In genomic region chr19:45097450-45097775, GRCh38 we compare ENCODE assay signal across 15 cellular contexts. TPM values are rescaled to one million over a fixed set of nuclear protein-coding genes. Genes with fewer than 3 reads are reported as not detected.
DNase-seq lines count a peak whose midpoint lies in the region; ATAC-seq, FAIRE-seq and TF ChIP-seq lines count a peak whose summit lies in the region.
"Had no signal": no experiment of that assay in that cellular context is flagged by ENCODE, and none has a peak within 500 bp of the region (broad histone marks: within the 10 kb centered on the region; RNA-seq: fewer than 3 reads in every experiment).

No MANE protein-coding gene starts in this region.

- H3K9me3 Mint-ChIP-seq in astrocyte (ENCODE audit: unreplicated experiment) (no peaks in the 10 kb centered on the region), immature natural killer cell (no peaks in the 10 kb centered on the region)
- H3K9me3 Mint-ChIP-seq: naive B cell had no signal

- DNase-seq in right cardiac atrium: no peak
- DNase-seq in Right ventricle myocardium superior: no peak
- DNase-seq in astrocyte (ENCODE audit: low read depth): no peak
- no peak for DNase-seq in T-helper 9 cell
- no peak for DNase-seq in left lung
- DNase-seq in immature natural killer cell: no peak
- DNase-seq: activated CD4-positive, alpha-beta T cell treated with anti-CD3 and anti-CD28 coated beads for 48 hours; activated gamma-delta T cell; cerebellar nuclear complex; naive B cell; NCI-H2107; OCI-M1; small intestine had no signal

- H3K27me3 ChIP-seq in right cardiac atrium (ENCODE audit: control insufficient read depth, insufficient read depth): no peaks in the 10 kb centered on the region
- no peaks in the 10 kb centered on the region for H3K27me3 ChIP-seq in astrocyte (ENCODE audit: insufficient read depth, low read length)
- no peaks in the 10 kb centered on the region for H3K27me3 ChIP-seq in muscle layer of duodenum (ENCODE audit: low read depth, low read length)
- no peaks in the 10 kb centered on the region for H3K27me3 ChIP-seq in left lung

- H3K4me1 ChIP-seq in right cardiac atrium (ENCODE audit: control insufficient read depth, insufficient read depth, low read length) (peaks cover 18% of the 10 kb centered on the region), astrocyte (ENCODE audit: insufficient read depth, low read length) (peaks cover 50% of the 10 kb centered on the region), muscle layer of duodenum (ENCODE audit: control insufficient read depth in 1 of 2, insufficient read depth in 2 of 2, low read length in 2 of 2) (peaks cover 25 to 57% of the 10 kb centered on the region in 2 donors), urinary bladder (ENCODE audit: insufficient read depth) (no peaks in the 10 kb centered on the region), left lung (peaks cover 41 to 59% of the 10 kb centered on the region in 2 donors)

- intact Hi-C loops in right cardiac atrium (cut with DNase I): no loop called here
- intact Hi-C loops in Right ventricle myocardium superior (cut with DNase I): no loop called here
- intact Hi-C loops in left lung (cut with DNase I): no loop called here

- H4K20me1 ChIP-seq in astrocyte (ENCODE audit: insufficient read depth, low read length): peaks cover 88% of the 10 kb centered on the region

- H3K4me2 ChIP-seq in astrocyte (ENCODE audit: low read length): peak overlapping the region; percentile 88

- WGBS in right cardiac atrium: 83% methylated on average over 7 of the region's 7 CpGs
- WGBS in urinary bladder: 85% methylated on average over 7 of the region's 7 CpGs

- no peak overlapping the region for H2AFZ ChIP-seq in astrocyte (ENCODE audit: low read depth, low read length)

- peaks cover 70% of the 10 kb centered on the region for H3K4me1 Mint-ChIP-seq in astrocyte (ENCODE audit: low read depth, unreplicated experiment)
- peaks cover 65 to 66% of the 10 kb centered on the region in 2 donors for H3K4me1 Mint-ChIP-seq in immature natural killer cell

- H3K36me3 ChIP-seq in astrocyte (ENCODE audit: insufficient read depth, low read length) (no peaks in the 10 kb centered on the region), muscle layer of duodenum (ENCODE audit: control insufficient read depth in 1 of 2, insufficient read depth in 2 of 2, low read length in 2 of 2) (no peaks in the 10 kb centered on the region), urinary bladder (ENCODE audit: insufficient read depth) (no peaks in the 10 kb centered on the region), left lung (no peaks in the 10 kb centered on the region)

- H3K27me3 Mint-ChIP-seq in astrocyte (ENCODE audit: low read depth, unreplicated experiment): no peaks in the 10 kb centered on the region
- peaks cover 3 to 6% (median 3%) of the 10 kb centered on the region in 3 donors for H3K27me3 Mint-ChIP-seq in immature natural killer cell (ENCODE audit: low read depth in 3 of 3)
- H3K27me3 Mint-ChIP-seq: naive B cell had no signal

- H3K27ac Mint-ChIP-seq in astrocyte (ENCODE audit: unreplicated experiment) (peak overlapping the region; percentile 11), immature natural killer cell (peak overlapping the region in 1 of 6 donors; percentile 64)

- peaks cover 7% of the 10 kb centered on the region for H3K36me3 Mint-ChIP-seq in astrocyte (ENCODE audit: low read depth, unreplicated experiment)
- H3K36me3 Mint-ChIP-seq in immature natural killer cell: no peaks in the 10 kb centered on the region
- H3K36me3 Mint-ChIP-seq: naive B cell had no signal

- H3K4me3 ChIP-seq in right cardiac atrium (ENCODE audit: low read length): no peak overlapping the region
- H3K4me3 ChIP-seq in astrocyte (ENCODE audit: insufficient read depth, low read depth, low read length): no peak overlapping the region
- H3K4me3 ChIP-seq in muscle layer of duodenum (ENCODE audit: low read depth in 1 of 2, low read length in 2 of 2): no peak overlapping the region
- H3K4me3 ChIP-seq in urinary bladder (ENCODE audit: low read depth, low read length): no peak overlapping the region
- no peak overlapping the region for H3K4me3 ChIP-seq in left lung

- H3K79me2 ChIP-seq in astrocyte (ENCODE audit: insufficient read depth, low read length): peaks cover 96% of the 10 kb centered on the region

- peak overlapping the region; percentile 86 for H3K27ac ChIP-seq in right cardiac atrium (ENCODE audit: low read length)
- peak overlapping the region; percentile 75 for H3K27ac ChIP-seq in astrocyte (ENCODE audit: low read depth, low read length)
- H3K27ac ChIP-seq in muscle layer of duodenum (ENCODE audit: low read length): peak overlapping the region; percentile 52
- peak overlapping the region; percentile 40 for H3K27ac ChIP-seq in urinary bladder (ENCODE audit: low read depth)
- peak overlapping the region in 1 of 2 donors; percentile 33 for H3K27ac ChIP-seq in left lung

- H3K9me3 ChIP-seq in right cardiac atrium (ENCODE audit: control insufficient read depth, low read length) (no peaks in the 10 kb centered on the region), astrocyte (ENCODE audit: insufficient read depth, low read depth, low read length) (no peaks in the 10 kb centered on the region), muscle layer of duodenum (ENCODE audit: control insufficient read depth in 1 of 2, low read length in 2 of 2) (no peaks in the 10 kb centered on the region), left lung (no peaks in the 10 kb centered on the region)

- H3K4me3 Mint-ChIP-seq in astrocyte (ENCODE audit: unreplicated experiment): no peak overlapping the region
- H3K4me3 Mint-ChIP-seq in immature natural killer cell: no peak overlapping the region

- TF ChIP-seq CTCF in astrocyte (IDR thresholded peaks at IDR 0.05; ENCODE audit: insufficient read depth, low read depth, low read length): no peak
- TF ChIP-seq CTCF in left lung (IDR thresholded peaks at IDR 0.05): no peak

- no peak overlapping the region for H3K9ac ChIP-seq in astrocyte (ENCODE audit: low read length)

- ATAC-seq in right cardiac atrium: no peak
- ATAC-seq in Right ventricle myocardium superior (ENCODE audit: poor library complexity): no peak
- ATAC-seq in left lung: no peak

- FAIRE-seq in astrocyte (lab: Jason Lieb, UNC): no peak
- FAIRE-seq: small intestine had no signal

RNA-seq across cellular contexts. Expression of gene PPP1R37, which starts 4.4 kb away (rescaled TPM):
- 10 to 100 TPM; 16.5 to 24.9 (median 18.9) TPM for total RNA-seq in right cardiac atrium
- polyA plus RNA-seq in right cardiac atrium: 23.4 TPM
- 13.7 TPM for total RNA-seq in Right ventricle myocardium superior
- 29.1 and 29.2 TPM in 2 replicates for total RNA-seq in astrocyte
- total RNA-seq in urinary bladder: 16.8 TPM
- polyA plus RNA-seq in urinary bladder: 31.6 TPM
- total RNA-seq in left lung: 10 to 100 TPM; 26.8 to 29.8 TPM
- polyA plus RNA-seq in immature natural killer cell: 1 to 10 TPM in 1 of 3 donors, under 1 TPM in 1, not detected in 1; 0.37 to 1.1 TPM

RNA-seq across cellular contexts. Expression of gene GEMIN7, which starts 18.4 kb away (rescaled TPM):
- total RNA-seq in right cardiac atrium (10 to 100 TPM; 10.9 to 15.0 (median 12.8) TPM), Right ventricle myocardium superior (14.7 TPM), astrocyte (44.8 and 46.0 TPM in 2 replicates), urinary bladder (10.4 TPM), left lung (10 to 100 TPM; 20.9 to 24.0 TPM)
- polyA plus RNA-seq in right cardiac atrium (27.9 TPM), urinary bladder (23.6 TPM), immature natural killer cell (100 to 1,000 TPM; 120 to 130 (median 123) TPM)

RNA-seq across cellular contexts. Expression of gene ZNF296, which starts 21.1 kb away (rescaled TPM):
- total RNA-seq in right cardiac atrium (under 1 TPM in 3 of 4 donors, not detected in 1; 0.25 to 0.35 (median 0.29) TPM), Right ventricle myocardium superior (0.32 TPM), astrocyte (3.0 and 3.1 TPM in 2 replicates), urinary bladder (0.42 TPM), left lung (1 to 10 TPM; 1.4 to 2.0 TPM)
- polyA plus RNA-seq in right cardiac atrium (0.25 TPM), urinary bladder (0.65 TPM), immature natural killer cell (10 to 100 TPM in 2 of 3 donors, 1 to 10 TPM in 1; 4.0 to 25.6 (median 12.4) TPM)

RNA-seq across cellular contexts. Expression of gene CLASRP, which starts 58.6 kb away (rescaled TPM):
- total RNA-seq in right cardiac atrium (10 to 100 TPM; 34.3 to 36.7 (median 36.1) TPM), Right ventricle myocardium superior (31.7 TPM), astrocyte (45.5 and 45.9 TPM in 2 replicates), urinary bladder (11.2 TPM), left lung (10 to 100 TPM; 62.9 to 77.5 TPM)
- polyA plus RNA-seq in right cardiac atrium (36.8 TPM), urinary bladder (45.6 TPM), immature natural killer cell (1 to 10 TPM; 2.7 to 9.0 (median 2.9) TPM)
